ENCODE assay signal across 1 cellular context in the genomic region with DNA sequence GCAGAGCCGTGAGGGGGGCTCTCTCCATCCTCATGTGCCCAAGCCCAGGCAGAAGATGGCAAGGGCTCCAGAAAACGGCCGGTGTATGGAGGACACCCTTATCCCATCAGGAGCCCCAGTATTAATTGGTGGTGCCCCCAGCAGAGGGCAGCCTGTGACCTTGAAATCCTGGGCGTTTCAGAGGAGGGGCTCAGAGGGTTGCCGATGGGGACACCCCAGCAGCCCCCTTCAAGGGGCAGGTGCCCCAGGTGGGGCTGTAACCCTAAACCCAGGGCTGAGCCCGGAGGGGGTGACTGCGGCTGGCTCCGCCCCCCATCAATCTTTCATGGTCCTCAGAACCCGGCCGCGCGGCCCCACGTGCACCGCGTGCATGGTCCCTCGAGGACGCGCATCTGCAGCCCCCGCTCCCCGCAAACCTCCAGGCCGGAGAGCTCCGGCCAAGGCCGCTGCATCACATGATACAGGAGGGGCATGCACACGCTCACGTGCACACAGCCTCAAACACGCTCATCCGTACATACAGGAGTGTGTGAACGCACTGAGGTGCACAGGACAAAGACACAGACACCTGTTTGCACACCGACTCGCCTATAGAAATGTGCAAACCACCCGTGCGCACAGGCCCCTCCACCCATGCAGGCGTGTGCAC.
TF ChIP-seq lines count a peak whose summit lies in the region.

No MANE protein-coding gene starts in this region.

TF ChIP-seq in endothelial cell of umbilical vein, 7 proteins besides CTCF, POLR2A, EP300 and RAD21:
- TF ChIP-seq JUN (IDR thresholded peaks at IDR 0.05; ENCODE audit: borderline replicate concordance, insufficient read depth, insufficient read length, low read depth) (no peak), MYC (IDR thresholded peaks at IDR 0.05; ENCODE audit: low read depth, low read length) (no peak), FOS (IDR thresholded peaks at IDR 0.05; ENCODE audit: borderline replicate concordance, insufficient read depth, low read length) (no peak), GATA2 (IDR thresholded peaks at IDR 0.05; ENCODE audit: insufficient read depth, insufficient read length, low read depth, low read length) (no peak), POLR2AphosphoS5 (IDR thresholded peaks at IDR 0.05; ENCODE audit: insufficient read depth, low read depth, low read length) (no peak), EZH2 (IDR thresholded peaks at IDR 0.05; ENCODE audit: borderline replicate concordance, low read depth, low read length, severe bottlenecking) (no peak)
- TF ChIP-seq, protein P1, sequence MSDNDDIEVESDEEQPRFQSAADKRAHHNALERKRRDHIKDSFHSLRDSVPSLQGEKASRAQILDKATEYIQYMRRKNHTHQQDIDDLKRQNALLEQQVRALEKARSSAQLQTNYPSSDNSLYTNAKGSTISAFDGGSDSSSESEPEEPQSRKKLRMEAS (IDR thresholded peaks at IDR 0.05; ENCODE audit: insufficient read depth, insufficient read length), result no peak
TF ChIP-seq in endothelial cell of umbilical vein: peak in this region for 0.
